Comparison of ENCODE assay signal across 11 cellular contexts in the genomic region with DNA sequence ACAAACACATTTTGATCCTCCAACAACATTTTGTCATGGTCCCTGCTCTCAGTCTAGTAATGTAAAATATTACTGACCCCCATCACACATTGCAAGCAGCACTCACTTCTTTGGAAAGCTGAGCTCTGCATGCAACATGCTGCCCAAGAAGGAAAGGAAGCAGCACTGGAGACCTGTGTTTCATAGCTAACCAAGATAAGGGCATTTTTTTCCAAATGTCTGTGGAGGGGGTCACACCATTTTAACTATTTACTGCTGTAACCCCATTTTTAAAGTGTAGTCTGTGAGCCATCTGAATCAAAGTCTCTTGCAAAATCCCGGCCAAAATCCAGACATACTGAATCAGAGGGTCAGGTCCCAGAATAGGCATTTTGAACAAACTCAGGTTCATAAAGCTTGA.
"Had no signal": no experiment of that assay in that cellular context is flagged by ENCODE, and none has a peak within 500 bp of the region (broad histone marks: within the 10 kb centered on the region; RNA-seq: fewer than 3 reads in every experiment).

No MANE protein-coding gene starts in this region.

- ATAC-seq: heart left ventricle, left colon had no signal

- DNase-seq: activated CD4-positive, alpha-beta T cell treated with anti-CD3 and anti-CD28 coated beads for 1 hour; activated CD4-positive, alpha-beta T cell treated with anti-CD3 and anti-CD28 coated beads, Interleukin-2, amount 50 U/mL, for 48 hours; activated gamma-delta T cell; activated T-cell treated with anti-CD3 and anti-CD28 coated beads, Interleukin-2, amount 50 U/mL, for 48 hours; anterior cingulate cortex; left colon; nephron progenitor cell; stimulated activated CD4-positive, alpha-beta T cell treated with anti-CD3 and anti-CD28 coated beads, Interleukin-15, amount 100 ng/mL, for 24 hours had no signal

- H3K4me3 ChIP-seq: breast epithelium, heart left ventricle, vagina had no signal
